ENCODE assay signal across 9 cellular contexts in the genomic region with DNA sequence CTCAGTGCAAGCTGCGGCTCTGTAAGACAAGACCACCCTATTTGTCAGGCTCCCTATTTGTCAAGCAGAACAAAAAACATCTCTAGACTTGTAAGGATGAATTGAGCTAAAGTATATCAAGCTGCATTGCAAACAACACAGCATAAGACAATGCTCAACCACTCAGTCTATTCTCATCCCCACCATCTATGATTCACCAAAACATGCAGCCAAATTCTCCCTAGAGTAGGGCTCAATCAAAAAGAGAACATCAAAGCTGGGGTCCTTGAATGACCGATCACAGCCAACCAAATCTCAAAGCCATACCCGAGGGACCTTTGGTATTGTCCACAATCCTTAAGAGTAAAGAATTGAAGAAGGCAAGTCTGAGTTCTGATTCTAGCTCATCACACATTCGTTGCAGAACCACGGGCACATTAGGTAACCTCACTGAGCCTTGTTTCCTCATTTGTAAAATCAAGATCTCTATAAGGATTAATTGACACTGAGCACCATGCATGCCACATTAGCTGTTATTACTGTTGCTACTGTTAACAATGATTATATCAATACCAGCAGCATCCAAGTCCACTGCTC. TPM values are rescaled to one million over a fixed set of nuclear protein-coding genes. Genes with fewer than 3 reads are reported as not detected.
DNase-seq lines count a peak whose midpoint lies in the region; ATAC-seq and TF ChIP-seq lines count a peak whose summit lies in the region.
"Had no signal": no experiment of that assay in that cellular context is flagged by ENCODE, and none has a peak within 500 bp of the region (broad histone marks: within the 10 kb centered on the region; RNA-seq: fewer than 3 reads in every experiment).

No MANE protein-coding gene starts in this region.

- POLR2A ChIA-PET in activated CD8-positive, alpha-beta T cell treated with anti-CD3 and anti-CD28 coated beads for 36 hours (lab: Charles Lee): interaction anchor here (0.7 to 2.4 kb wide), 5 partner anchors 14 to 89 kb away, joined by 3 to 12 read pairs (median 6); a partner anchor contains a TSS

- peak overlapping the region; percentile 89 for H3K27ac Mint-ChIP-seq in activated CD8-positive, alpha-beta T cell treated with anti-CD3 and anti-CD28 coated beads for 36 hours

- peak overlapping the region; percentile 53 to 81 (median 74) for H3K27ac ChIP-seq in spleen

- peaks cover 29 to 82% (median 43%) of the 10 kb centered on the region in 6 donors for H3K4me1 ChIP-seq in spleen

- H3K4me3 ChIP-seq in spleen: peak overlapping the region in 2 of 8 donors; percentile 13 to 44
- H3K4me3 ChIP-seq: sigmoid colon had no signal

- DNase-seq in SIG-M5 treated with dmso at 0.1 percent for 504 hours (lab: John Stamatoyannopoulos, UW; ENCODE audit: unreplicated experiment) (peak; percentile 65), SIG-M5 (lab: John Stamatoyannopoulos, UW) (no peak), spleen (no peak), GM20000 (ENCODE audit: low spot score) (no peak), NCI-H446 (lab: John Stamatoyannopoulos, UW) (no peak), pons (ENCODE audit: low spot score) (no peak)
- no peak for DNase-seq in activated CD8-positive, alpha-beta T cell treated with anti-CD3 and anti-CD28 coated beads for 36 hours
- DNase-seq: sigmoid colon had no signal

- WGBS in spleen, 5 donors: 53 to 65% (median 60%) methylated on average over 5 of the region's 5 CpGs

- ATAC-seq in HG02938 (IDR thresholded peaks at IDR 0.05; ENCODE audit: unreplicated experiment): peak; percentile 4
- ATAC-seq in activated CD8-positive, alpha-beta T cell treated with anti-CD3 and anti-CD28 coated beads for 36 hours: peak; percentile 31

- intact Hi-C loops in activated CD8-positive, alpha-beta T cell treated with anti-CD3 and anti-CD28 coated beads for 36 hours (cut with micrococcal nuclease): no loop called here
- intact Hi-C loops in spleen (cut with DNase I; ENCODE audit: low total_unique reads): no loop called here

- peak overlapping the region; percentile 49 for H3K4me3 Mint-ChIP-seq in activated CD8-positive, alpha-beta T cell treated with anti-CD3 and anti-CD28 coated beads for 36 hours

- peaks cover 2% of the 10 kb centered on the region for H3K9me3 Mint-ChIP-seq in activated CD8-positive, alpha-beta T cell treated with anti-CD3 and anti-CD28 coated beads for 36 hours

- TF ChIP-seq POLR2A in spleen (IDR thresholded peaks at IDR 0.05): no peak

- TF ChIP-seq CTCF in activated CD8-positive, alpha-beta T cell treated with anti-CD3 and anti-CD28 coated beads for 36 hours (IDR thresholded peaks at IDR 0.05): no peak
- TF ChIP-seq CTCF in spleen (IDR thresholded peaks at IDR 0.05 in 8 of 11, conservative IDR thresholded peaks at IDR 0.05 in 3 of 11): no peak
- no peak for TF ChIP-seq CTCF in GM20000 (IDR thresholded peaks at IDR 0.05; ENCODE audit: extremely low read depth, missing control alignments)

- H3K27me3 Mint-ChIP-seq in activated CD8-positive, alpha-beta T cell treated with anti-CD3 and anti-CD28 coated beads for 36 hours: no peaks in the 10 kb centered on the region

- H3K4me1 Mint-ChIP-seq in activated CD8-positive, alpha-beta T cell treated with anti-CD3 and anti-CD28 coated beads for 36 hours (ENCODE audit: low read depth): peaks cover 85% of the 10 kb centered on the region

- H3K36me3 ChIP-seq in spleen: peaks cover 0 to 23% (median 2%) of the 10 kb centered on the region in 6 donors
- H3K36me3 ChIP-seq: sigmoid colon had no signal

- peaks cover 93% of the 10 kb centered on the region for H3K36me3 Mint-ChIP-seq in activated CD8-positive, alpha-beta T cell treated with anti-CD3 and anti-CD28 coated beads for 36 hours (ENCODE audit: low read depth)

- H3K9me3 ChIP-seq in spleen: no peaks in the 10 kb centered on the region
- H3K9me3 ChIP-seq: sigmoid colon had no signal

- CTCF ChIA-PET in activated CD8-positive, alpha-beta T cell treated with anti-CD3 and anti-CD28 coated beads for 36 hours (lab: Charles Lee): interaction anchor here (1.1 to 2.6 kb wide), 7 partner anchors 13 to 215 kb away, joined by 3 to 7 read pairs (median 4); no protein-coding TSS in a partner anchor

- no peaks in the 10 kb centered on the region for H3K27me3 ChIP-seq in spleen (replicated peaks in 1 of 7)
- H3K27me3 ChIP-seq: sigmoid colon had no signal

RNA-seq across cellular contexts. Expression of a gene that starts 31.2 kb away (rescaled TPM):
- total RNA-seq in activated CD8-positive, alpha-beta T cell treated with anti-CD3 and anti-CD28 coated beads for 36 hours: 100 to 1,000 TPM; 113 to 125 TPM
- 100 to 1,000 TPM in 1 of 7 donors, 10 to 100 TPM in 6; 57.0 to 106 (median 82.2) TPM for total RNA-seq in spleen
- 10 to 100 TPM; 30.4 to 58.2 (median 38.0) TPM for polyA plus RNA-seq in spleen
